Comparison of ENCODE assay signal across 17 cellular contexts in the genomic region with DNA sequence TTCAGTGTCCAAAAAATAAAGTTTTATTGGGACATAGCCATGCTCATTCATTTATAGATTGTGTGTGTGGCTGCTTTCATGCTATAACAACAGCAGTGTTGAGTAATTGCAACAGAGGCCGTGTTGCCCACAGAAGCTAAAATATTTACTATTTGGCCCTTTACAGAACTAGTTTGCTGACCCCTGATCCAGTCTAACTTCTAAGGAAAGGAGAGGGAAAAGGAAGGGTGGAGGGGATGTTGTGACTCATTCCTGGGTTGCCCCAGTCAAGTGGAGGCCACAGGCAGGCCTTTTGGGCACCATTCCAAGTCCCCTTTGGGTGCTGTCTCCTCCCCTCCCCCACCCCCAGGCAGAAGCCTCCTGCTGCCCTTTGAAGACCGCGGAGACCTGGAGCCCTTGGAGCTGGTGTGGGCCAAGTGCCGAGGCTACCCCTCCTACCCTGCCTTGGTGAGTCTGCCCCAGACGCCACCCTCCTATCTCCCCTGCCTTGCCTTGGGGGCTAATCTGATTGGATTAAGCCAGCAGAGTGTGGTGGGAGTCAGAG. TPM values are rescaled to one million over a fixed set of nuclear protein-coding genes. Genes with fewer than 3 reads are reported as not detected.
DNase-seq lines count a peak whose midpoint lies in the region; ATAC-seq, FAIRE-seq and TF ChIP-seq lines count a peak whose summit lies in the region.
"Had no signal": no experiment of that assay in that cellular context is flagged by ENCODE, and none has a peak within 500 bp of the region (broad histone marks: within the 10 kb centered on the region; RNA-seq: fewer than 3 reads in every experiment).

No MANE protein-coding gene starts in this region.

- no peak overlapping the region for H3K4me3 ChIP-seq in bronchial epithelial cell (ENCODE audit: low read depth, low read length)
- H3K4me3 ChIP-seq: lung, thyroid gland had no signal

- ATAC-seq in GM19467 (IDR thresholded peaks at IDR 0.05; ENCODE audit: unreplicated experiment), result no peak
- ATAC-seq: Panc1 had no signal

- peaks cover 39% of the 10 kb centered on the region for H3K36me3 Mint-ChIP-seq in mesothelial cell of epicardium

- no peaks in the 10 kb centered on the region for H3K27me3 Mint-ChIP-seq in mesothelial cell of epicardium (ENCODE audit: low read depth)

- H3K4me1 Mint-ChIP-seq in mesothelial cell of epicardium, result peaks cover 24% of the 10 kb centered on the region
- H3K4me1 Mint-ChIP-seq: neural crest cell had no signal

- peaks cover 13% of the 10 kb centered on the region for H3K36me3 ChIP-seq in bronchial epithelial cell (ENCODE audit: control insufficient read depth, insufficient read depth, low read length)

- TF ChIP-seq CTCF in bronchial epithelial cell (IDR thresholded peaks at IDR 0.05; ENCODE audit: insufficient read depth, low read length, severe bottlenecking), result no peak
- TF ChIP-seq CTCF in mesothelial cell of epicardium (IDR thresholded peaks at IDR 0.05; ENCODE audit: unreplicated experiment), result no peak
- TF ChIP-seq CTCF in GM13977 (IDR thresholded peaks at IDR 0.05; ENCODE audit: extremely low read depth, insufficient read depth, missing control alignments), result no peak

- H3K27ac Mint-ChIP-seq in mesothelial cell of epicardium, result peak overlapping the region; percentile 66

- no peaks in the 10 kb centered on the region for H3K27me3 ChIP-seq in bronchial epithelial cell (ENCODE audit: control insufficient read depth, insufficient read depth, low read length)
- H3K27me3 ChIP-seq: thyroid gland had no signal

- H3K4me3 Mint-ChIP-seq in mesothelial cell of epicardium, result no peak overlapping the region
- H3K4me3 Mint-ChIP-seq: neural crest cell had no signal

- no peak for FAIRE-seq in bronchial epithelial cell (lab: Jason Lieb, UNC)
- FAIRE-seq: GM12892 had no signal

- H3K9me3 Mint-ChIP-seq in mesothelial cell of epicardium, result no peaks in the 10 kb centered on the region
- H3K9me3 Mint-ChIP-seq: neural crest cell had no signal

- peak; percentile 71 for DNase-seq in HK-2 (ENCODE audit: unreplicated experiment)
- peak; percentile 3 for DNase-seq in NCI-H1105 treated with DMSO at 0.1 percent for 48 hours (lab: John Stamatoyannopoulos, UW)
- DNase-seq in bronchial epithelial cell (ENCODE audit: low read depth), result peak; percentile 14
- DNase-seq in mesothelial cell of epicardium (ENCODE audit: low spot score in 2 of 2, unreplicated experiment in 2 of 2), result no peak
- no peak for DNase-seq in GM13977 (ENCODE audit: low spot score)
- no peak for DNase-seq in COLO829 (ENCODE audit: low spot score)
- DNase-seq: activated T-cell treated with anti-CD3 and anti-CD28 coated beads, Interleukin-2, amount 50 U/mL, for 1 hour; C1 segment of cervical spinal cord; dermis blood vessel endothelial cell; NCI-H1436; thyroid gland had no signal

- in situ Hi-C loops in GM13977 (cut with MboI; ENCODE audit: low pct_unique_long_range_greater_than_20kb, low sequenced_read_pairs, unreplicated experiment), result no loop called here

RNA-seq across cellular contexts. Expression of gene BRPF3, which starts 28.4 kb away (rescaled TPM):
- total RNA-seq in bronchial epithelial cell (6.3 and 10.1 TPM in 2 replicates), mesothelial cell of epicardium (54.1 to 58.6 TPM (median 57.3 TPM) in 3 replicates)

RNA-seq across cellular contexts. Expression of gene PNPLA1, which starts 44.9 kb away (rescaled TPM):
- 0.26 and 1.2 TPM in 2 replicates for total RNA-seq in bronchial epithelial cell
- 0.14 TPM in 1 of 3 replicates, not detected in the others for total RNA-seq in mesothelial cell of epicardium
- total RNA-seq: dermis blood vessel endothelial cell, NCI-H460, neural crest cell had no signal

Comparison
In these comparisons a context has a peak if more than half of its experiments do, and no peak if none do; other contexts are left out.
1. DNase-seq: peak in HK-2 (single experiment), NCI-H1105 treated with DMSO at 0.1 percent for 48 hours (single experiment) and bronchial epithelial cell (single experiment); none in mesothelial cell of epicardium (0 of 2), GM13977 (single experiment) and COLO829 (single experiment).